8 cellular contexts compared by ENCODE assay signal in the genomic region with DNA sequence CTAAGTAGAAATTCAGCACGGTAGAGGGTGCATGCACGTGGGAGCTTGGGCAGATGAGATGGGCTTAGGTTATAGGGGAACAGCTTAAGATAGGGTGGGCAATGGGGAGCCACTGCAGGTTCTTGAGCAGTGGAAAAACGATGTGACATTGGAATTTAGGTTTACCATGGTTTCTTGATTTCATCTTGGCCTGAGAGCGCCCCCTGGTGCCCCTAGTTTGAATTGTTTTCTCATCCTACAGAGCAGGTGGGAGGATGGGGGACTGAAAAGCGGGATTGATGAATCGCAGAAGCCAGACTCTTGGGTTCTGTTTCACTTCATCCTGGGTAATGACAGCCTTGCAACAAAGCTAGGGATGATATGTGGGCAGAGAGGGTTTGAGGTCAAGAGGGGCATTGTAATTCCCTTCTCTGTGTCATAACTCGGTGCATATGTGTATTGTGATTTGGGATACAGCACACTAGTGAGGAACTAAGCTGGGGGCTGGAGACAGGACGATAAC. TPM values are rescaled to one million over a fixed set of nuclear protein-coding genes. Genes with fewer than 3 reads are reported as not detected.
DNase-seq lines count a peak whose midpoint lies in the region; ATAC-seq and TF ChIP-seq lines count a peak whose summit lies in the region.

No MANE protein-coding gene starts in this region.

- no peak overlapping the region for H2AFZ ChIP-seq in HCT116 (ENCODE audit: low read depth, low read length, poor library complexity, severe bottlenecking)

- H3K4me3 ChIP-seq in BE2C (ENCODE audit: low read depth, low read length) (no peak overlapping the region), HCT116 (replicated peaks in 1 of 2; ENCODE audit: low read depth in 1 of 2, low read length in 2 of 2) (no peak overlapping the region), epithelial cell of esophagus (ENCODE audit: low read length) (no peak overlapping the region), stomach (no peak overlapping the region)

- peaks cover 17 to 23% of the 10 kb centered on the region in 2 donors for H3K27me3 Mint-ChIP-seq in natural killer cell (ENCODE audit: low read depth in 2 of 2)

- TF ChIP-seq CTCF in BE2C (IDR thresholded peaks at IDR 0.05; ENCODE audit: low read depth, low read length): peak; percentile 88
- peak; percentile 76 to 90 (median 85) for TF ChIP-seq CTCF in HCT116 (IDR thresholded peaks at IDR 0.05 in 2 of 3, conservative IDR thresholded peaks at IDR 0.05 in 1 of 3; ENCODE audit: borderline replicate concordance in 1 of 3, insufficient read depth in 1 of 3, low read depth in 2 of 3, low read length in 2 of 3)
- TF ChIP-seq CTCF in epithelial cell of esophagus (IDR thresholded peaks at IDR 0.05; ENCODE audit: insufficient read depth, low read depth, low read length, missing control alignments): peak; percentile 78
- TF ChIP-seq CTCF in natural killer cell (IDR thresholded peaks at IDR 0.05): peak; percentile 80
- peak in 5 of 7 experiments; percentile 66 to 83 (median 74) for TF ChIP-seq CTCF in stomach (IDR thresholded peaks at IDR 0.05)

- no peak overlapping the region for H3K27ac Mint-ChIP-seq in natural killer cell

- peak overlapping the region; percentile 59 for H3K4me3 Mint-ChIP-seq in natural killer cell

- no TSS peak for BruUV-seq in HCT116 (replicated peaks; lab: Mats Ljungman, UMichigan)

- H3K36me3 ChIP-seq in BE2C: no peaks in the 10 kb centered on the region
- no peaks in the 10 kb centered on the region for H3K36me3 ChIP-seq in HCT116 (ENCODE audit: control insufficient read depth in 1 of 2, insufficient read depth in 2 of 2, low read length in 2 of 2)
- no peaks in the 10 kb centered on the region for H3K36me3 ChIP-seq in stomach

- POLR2A ChIA-PET in HCT116 (lab: Charles Lee): no interaction called here

- H3K9me3 ChIP-seq in BE2C (no peaks in the 10 kb centered on the region), HCT116 (ENCODE audit: control insufficient read depth in 1 of 2, insufficient read depth in 1 of 2, low read depth in 1 of 2, low read length in 2 of 2) (no peaks in the 10 kb centered on the region), stomach (no peaks in the 10 kb centered on the region)

- ATAC-seq in HCT116: peak; percentile 71
- peak in 1 of 3 donors; percentile 31 for ATAC-seq in natural killer cell
- ATAC-seq in HG02763 (IDR thresholded peaks at IDR 0.05; ENCODE audit: unreplicated experiment): no peak

- TF ChIP-seq EP300 in stomach (IDR thresholded peaks at IDR 0.05): no peak

- no peaks in the 10 kb centered on the region for H3K36me3 Mint-ChIP-seq in natural killer cell

- intact Hi-C loops in HCT116 (cut with micrococcal nuclease): loop anchor here (5.0 kb wide), 1 partner anchor 221 kb away; a partner anchor contains a TSS
- intact Hi-C loops in natural killer cell (cut with micrococcal nuclease): loop anchor here (5.0 kb wide), 1 partner anchor 116 kb away; a partner anchor contains a TSS
- intact Hi-C loops in stomach (cut with DNase I; ENCODE audit: low total_unique reads): no loop called here

- no peaks in the 10 kb centered on the region for H3K79me2 ChIP-seq in HCT116 (ENCODE audit: insufficient read depth, low read length)

- H3K27me3 ChIP-seq in BE2C: no peaks in the 10 kb centered on the region
- H3K27me3 ChIP-seq in HCT116 (ENCODE audit: insufficient read depth, low read length): no peaks in the 10 kb centered on the region
- peaks cover 0 to 28% (median 11%) of the 10 kb centered on the region in 3 donors for H3K27me3 ChIP-seq in stomach

- 20 to 24% (median 23%) methylated on average over 8 of the region's 8 CpGs for WGBS in stomach, 5 donors

- H3K4me1 Mint-ChIP-seq in natural killer cell: peaks cover 0 to 32% of the 10 kb centered on the region in 2 donors

- H4K20me1 ChIP-seq in HCT116 (ENCODE audit: insufficient read depth): no peaks in the 10 kb centered on the region

- H3K27ac ChIP-seq in HCT116 (ENCODE audit: low read depth, low read length) (no peak overlapping the region), stomach (peak overlapping the region in 2 of 5 donors; percentile 91 to 95)

- H3K4me2 ChIP-seq in HCT116 (ENCODE audit: low read length): peak overlapping the region; percentile 29

- CTCF ChIA-PET in HCT116 (lab: Charles Lee): interaction anchor here (0.7 to 3.4 kb wide), 4 partner anchors 15 to 238 kb away, joined by 3 to 44 read pairs (median 8); no protein-coding TSS in a partner anchor

- H3K9me2 ChIP-seq in HCT116 (ENCODE audit: insufficient read depth): no peaks in the 10 kb centered on the region

- no peak overlapping the region for H3K9ac ChIP-seq in HCT116 (ENCODE audit: low read length)

- peak; percentile 84 for TF ChIP-seq RAD21 in HCT116 (IDR thresholded peaks at IDR 0.05; ENCODE audit: low read depth)

- peak; percentile 89 for DNase-seq in BE2C
- DNase-seq in HCT116 (ENCODE audit: low read depth, low spot score): peak; percentile 51
- DNase-seq in NOMO-1 treated with DMSO at 0.1 percent for 48 hours (lab: John Stamatoyannopoulos, UW; ENCODE audit: unreplicated experiment): peak; percentile 56
- peak; percentile 47 for DNase-seq in activated CD8-positive, alpha-beta memory T cell treated with anti-CD3 and anti-CD28 coated beads, Interleukin-2, amount 50 U/mL, for 24 hours (ENCODE audit: extremely low read depth)
- peak; percentile 69 for DNase-seq in epithelial cell of esophagus (ENCODE audit: low read depth)
- DNase-seq in natural killer cell: peak; percentile 72
- peak; percentile 82 for DNase-seq in stomach

- TF ChIP-seq POLR2A in HCT116 (IDR thresholded peaks at IDR 0.05; ENCODE audit: borderline replicate concordance, extremely low read depth, insufficient read depth, insufficient read length) (no peak), stomach (IDR thresholded peaks at IDR 0.05) (no peak)

- H3K4me1 ChIP-seq in BE2C (peaks cover 9% of the 10 kb centered on the region), HCT116 (ENCODE audit: control insufficient read depth in 1 of 2, insufficient read depth in 2 of 2, low read length in 2 of 2) (peaks cover 0 to 10% of the 10 kb centered on the region in 2 experiments; a peak in 1 of 4 replicates), stomach (peaks cover 20 to 49% (median 40%) of the 10 kb centered on the region in 4 donors)

- RAD21 ChIA-PET in HCT116 (lab: Charles Lee; ENCODE audit: low non-redundant PET in 1 of 2, low total read pairs in 2 of 2, uncharacterized antibody in 2 of 2, unreplicated experiment in 2 of 2): no interaction called here

- H3K9me3 Mint-ChIP-seq in natural killer cell: no peaks in the 10 kb centered on the region

TF ChIP-seq in HCT116, 20 proteins besides CTCF, POLR2A, EP300 and RAD21 (continues in another document):
- TF ChIP-seq, protein P1, sequence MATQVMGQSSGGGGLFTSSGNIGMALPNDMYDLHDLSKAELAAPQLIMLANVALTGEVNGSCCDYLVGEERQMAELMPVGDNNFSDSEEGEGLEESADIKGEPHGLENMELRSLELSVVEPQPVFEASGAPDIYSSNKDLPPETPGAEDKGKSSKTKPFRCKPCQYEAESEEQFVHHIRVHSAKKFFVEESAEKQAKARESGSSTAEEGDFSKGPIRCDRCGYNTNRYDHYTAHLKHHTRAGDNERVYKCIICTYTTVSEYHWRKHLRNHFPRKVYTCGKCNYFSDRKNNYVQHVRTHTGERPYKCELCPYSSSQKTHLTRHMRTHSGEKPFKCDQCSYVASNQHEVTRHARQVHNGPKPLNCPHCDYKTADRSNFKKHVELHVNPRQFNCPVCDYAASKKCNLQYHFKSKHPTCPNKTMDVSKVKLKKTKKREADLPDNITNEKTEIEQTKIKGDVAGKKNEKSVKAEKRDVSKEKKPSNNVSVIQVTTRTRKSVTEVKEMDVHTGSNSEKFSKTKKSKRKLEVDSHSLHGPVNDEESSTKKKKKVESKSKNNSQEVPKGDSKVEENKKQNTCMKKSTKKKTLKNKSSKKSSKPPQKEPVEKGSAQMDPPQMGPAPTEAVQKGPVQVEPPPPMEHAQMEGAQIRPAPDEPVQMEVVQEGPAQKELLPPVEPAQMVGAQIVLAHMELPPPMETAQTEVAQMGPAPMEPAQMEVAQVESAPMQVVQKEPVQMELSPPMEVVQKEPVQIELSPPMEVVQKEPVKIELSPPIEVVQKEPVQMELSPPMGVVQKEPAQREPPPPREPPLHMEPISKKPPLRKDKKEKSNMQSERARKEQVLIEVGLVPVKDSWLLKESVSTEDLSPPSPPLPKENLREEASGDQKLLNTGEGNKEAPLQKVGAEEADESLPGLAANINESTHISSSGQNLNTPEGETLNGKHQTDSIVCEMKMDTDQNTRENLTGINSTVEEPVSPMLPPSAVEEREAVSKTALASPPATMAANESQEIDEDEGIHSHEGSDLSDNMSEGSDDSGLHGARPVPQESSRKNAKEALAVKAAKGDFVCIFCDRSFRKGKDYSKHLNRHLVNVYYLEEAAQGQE (IDR thresholded peaks at IDR 0.05; ENCODE audit: low read depth): no peak

RNA-seq across cellular contexts. Expression of a gene that starts 6.7 kb away (rescaled TPM):
- polyA plus RNA-seq in BE2C (2012; ENCODE audit: insufficient read depth, insufficient read length, low read depth): 26.8 TPM
- total RNA-seq in HCT116 (2021; ENCODE audit: unreplicated experiment): 17.4 TPM
- polyA plus RNA-seq in HCT116 (2012): 18.3 and 20.6 TPM in 2 replicates
- 1 to 10 TPM in 1 of 3 donors, under 1 TPM in 2; 0.11 to 2.0 (median 0.19) TPM for total RNA-seq in natural killer cell
- total RNA-seq in stomach: 100 to 1,000 TPM in 3 of 5 donors, 10 to 100 TPM in 2; 49.6 to 379 (median 111) TPM
- 10 to 100 TPM in 2 of 3 donors, 1 to 10 TPM in 1; 7.3 to 54.8 (median 16.0) TPM for polyA plus RNA-seq in stomach

RNA-seq across cellular contexts. Expression of a gene that starts 10.7 kb away (rescaled TPM):
- polyA plus RNA-seq in BE2C (2012; ENCODE audit: insufficient read depth, insufficient read length, low read depth): 48.0 TPM
- total RNA-seq in HCT116 (2021; ENCODE audit: unreplicated experiment): 45.6 TPM
- 49.8 and 55.4 TPM in 2 replicates for polyA plus RNA-seq in HCT116 (2012)
- 10 to 100 TPM; 18.0 to 21.8 (median 18.1) TPM for total RNA-seq in natural killer cell
- 10 to 100 TPM in 2 of 5 donors, 1 to 10 TPM in 2, not detected in 1; 1.3 to 45.8 (median 11.7) TPM for total RNA-seq in stomach
- polyA plus RNA-seq in stomach: 10 to 100 TPM in 2 of 3 donors, 1 to 10 TPM in 1; 7.0 to 14.8 (median 10.3) TPM

RNA-seq across cellular contexts. Expression of a gene that starts 17.1 kb away (rescaled TPM):
- polyA plus RNA-seq in BE2C (2012; ENCODE audit: insufficient read depth, insufficient read length, low read depth): 1.1 TPM
- total RNA-seq in HCT116 (2021; ENCODE audit: unreplicated experiment) (not detected), natural killer cell (not detected), stomach (100 to 1,000 TPM in 1 of 5 donors, 10 to 100 TPM in 4; 11.4 to 169 (median 17.4) TPM)
- not detected in 2 replicates for polyA plus RNA-seq in HCT116 (2012)
- 10 to 100 TPM; 12.7 to 30.3 (median 20.6) TPM for polyA plus RNA-seq in stomach

RNA-seq across cellular contexts. Expression of a gene that starts 22.9 kb away (rescaled TPM):
- not detected for polyA plus RNA-seq in BE2C (2012; ENCODE audit: insufficient read depth, insufficient read length, low read depth)
- total RNA-seq in HCT116 (2021; ENCODE audit: unreplicated experiment) (not detected), natural killer cell (not detected), stomach (not detected)
- polyA plus RNA-seq in HCT116 (2012): not detected in 2 replicates
- polyA plus RNA-seq in stomach: not detected

RNA-seq across cellular contexts. Expression of a gene that starts 57.9 kb away (rescaled TPM):
- 4.6 TPM for polyA plus RNA-seq in BE2C (2012; ENCODE audit: insufficient read depth, insufficient read length, low read depth)
- 5.0 TPM for total RNA-seq in HCT116 (2021; ENCODE audit: unreplicated experiment)
- polyA plus RNA-seq in HCT116 (2012): 3.6 and 4.0 TPM in 2 replicates
- total RNA-seq in natural killer cell: 1 to 10 TPM in 1 of 3 donors, under 1 TPM in 1, not detected in 1; 0.50 to 3.9 TPM
- 10 to 100 TPM in 1 of 5 donors, 1 to 10 TPM in 4; 1.4 to 17.4 (median 3.1) TPM for total RNA-seq in stomach
- 1 to 10 TPM; 1.4 to 7.8 (median 2.6) TPM for polyA plus RNA-seq in stomach

Comparison
In these comparisons a context has a peak if more than half of its experiments do, and no peak if none do; other contexts are left out.
1. RNA of a gene that starts 17.1 kb away (total RNA-seq): 11.4 to 169 TPM in stomach; not detected in HCT116 (single experiment) and not detected in natural killer cell; every median in the first group is over 10 times any median in the second.
2. Peak in every context shown above with its lines, with median percentiles within 50 percentile points of each other: DNase-seq and CTCF ChIP-seq.